8 cellular contexts compared by ENCODE assay signal in the genomic region with DNA sequence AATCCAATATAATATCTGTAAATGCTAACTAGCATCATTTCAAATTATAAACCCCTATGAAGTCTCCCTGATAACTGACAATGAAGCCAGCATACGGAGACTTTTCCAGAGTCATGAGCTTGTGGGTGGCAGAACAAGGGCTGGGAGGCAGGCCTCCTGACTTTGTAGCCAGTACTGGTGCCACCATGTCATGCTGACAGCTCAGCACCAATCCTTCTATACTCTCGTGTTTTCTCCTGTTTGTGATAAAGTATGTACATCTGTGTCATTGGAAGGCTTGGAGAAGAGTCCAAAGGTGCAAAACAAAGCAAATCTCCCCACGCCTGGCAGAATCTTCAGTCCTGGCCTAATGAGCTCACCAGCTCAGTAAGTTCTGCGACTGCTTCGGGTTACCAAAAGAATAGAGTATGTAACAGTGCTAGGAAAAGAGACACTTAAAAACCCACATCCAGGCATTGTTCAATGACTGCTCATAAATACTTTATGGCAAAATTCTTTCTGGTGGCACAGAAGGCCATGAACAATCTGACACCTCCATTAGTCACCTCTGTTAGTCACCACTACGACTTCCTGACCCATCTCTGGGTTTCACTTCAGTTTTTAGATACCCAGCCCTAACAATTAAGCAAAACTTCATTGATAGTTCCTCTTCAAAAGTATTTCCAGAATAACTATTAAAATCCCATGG.
A peak's percentile ranks its signal among the peaks of the same experiment; 100 is the strongest.
DNase-seq lines count a peak whose midpoint lies in the region; ATAC-seq and TF ChIP-seq lines count a peak whose summit lies in the region.

No MANE protein-coding gene starts in this region.

- H3K79me2 ChIP-seq in ACC112 (ENCODE audit: control insufficient read depth, insufficient read depth, low read length, unreplicated experiment), result no peaks in the 10 kb centered on the region

- H3K36me3 ChIP-seq in ACC112 (ENCODE audit: insufficient read depth, low read length) (no peaks in the 10 kb centered on the region), RWPE2 (ENCODE audit: low read depth) (no peaks in the 10 kb centered on the region)

- peak overlapping the region; percentile 42 for H3K4me3 ChIP-seq in ACC112 (ENCODE audit: low read depth, low read length)
- H3K4me3 ChIP-seq in RWPE2 (ENCODE audit: severe bottlenecking), result no peak overlapping the region
- no peak overlapping the region for H3K4me3 ChIP-seq in foreskin fibroblast (ENCODE audit: low read depth in 1 of 2, low read length in 2 of 2)

- TF ChIP-seq CTCF in RWPE2 (IDR thresholded peaks at IDR 0.05; ENCODE audit: poor library complexity, severe bottlenecking) (no peak), foreskin fibroblast (IDR thresholded peaks at IDR 0.05; ENCODE audit: low read depth, low read length) (no peak)

- DNase-seq in RWPE2 (ENCODE audit: low spot score) (no peak), foreskin fibroblast (peak; percentile 90 to 91), foreskin melanocyte (no peak), NCI-H69 (lab: John Stamatoyannopoulos, UW) (no peak), nucleus accumbens (lab: John Stamatoyannopoulos, UW) (no peak)

- ATAC-seq in GM18909 (IDR thresholded peaks at IDR 0.05; ENCODE audit: poor library complexity, unreplicated experiment) (peak; percentile 98), HG03066 (IDR thresholded peaks at IDR 0.05; ENCODE audit: low read depth, unreplicated experiment) (peak; percentile 86), RWPE2 (ENCODE audit: low read depth) (peak; percentile 97)

- H3K9me3 ChIP-seq in RWPE2 (ENCODE audit: severe bottlenecking), result no peaks in the 10 kb centered on the region

- H3K4me1 ChIP-seq in ACC112 (ENCODE audit: control insufficient read depth, insufficient read depth, low read length, unreplicated experiment) (peaks cover 34% of the 10 kb centered on the region), RWPE2 (ENCODE audit: insufficient read depth, poor library complexity, severe bottlenecking) (peaks cover 38% of the 10 kb centered on the region)

- H3K27ac ChIP-seq in ACC112 (ENCODE audit: low read depth, low read length) (peak overlapping the region; percentile 91), RWPE2 (ENCODE audit: poor library complexity, severe bottlenecking) (peak overlapping the region; percentile 72)

- H2AFZ ChIP-seq in ACC112 (ENCODE audit: low read length, unreplicated experiment), result no peak overlapping the region

- H3K27me3 ChIP-seq in ACC112 (ENCODE audit: insufficient read depth, low read length) (no peaks in the 10 kb centered on the region), RWPE2 (ENCODE audit: insufficient read depth, poor library complexity, severe bottlenecking) (no peaks in the 10 kb centered on the region)

Comparison
In these comparisons a context has a peak if more than half of its experiments do, and no peak if none do; other contexts are left out.
1. DNase-seq: peak in foreskin fibroblast (2 of 2); none in RWPE2 (single experiment), foreskin melanocyte (single experiment), NCI-H69 (single experiment) and nucleus accumbens (0 of 56).
2. Peak in every context shown above with its lines, with median percentiles within 50 percentile points of each other: ATAC-seq.